22 cellular contexts compared by ENCODE assay signal in the genomic region with DNA sequence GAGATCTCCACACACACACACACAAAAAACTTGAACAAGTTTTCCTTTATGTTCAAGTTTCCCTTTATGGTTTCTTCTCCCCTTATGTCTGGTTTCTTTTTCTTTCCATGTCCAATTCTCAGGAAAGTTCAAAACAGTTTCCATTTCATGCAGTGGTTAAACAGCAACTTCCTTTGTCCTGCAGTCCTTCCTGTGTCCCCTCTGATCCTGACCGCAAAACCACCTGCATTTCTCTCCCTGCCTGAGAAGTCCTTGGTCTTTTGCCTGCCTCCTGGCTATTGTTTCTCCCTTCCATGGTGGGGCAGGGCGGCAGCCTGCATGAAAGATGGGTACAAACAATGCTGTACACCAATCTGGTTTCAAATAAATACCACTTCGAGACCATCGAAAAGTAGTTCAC.
"Had no signal": no experiment of that assay in that cellular context is flagged by ENCODE, and none has a peak within 500 bp of the region (broad histone marks: within the 10 kb centered on the region; RNA-seq: fewer than 3 reads in every experiment).

No MANE protein-coding gene starts in this region.

- ATAC-seq: left ventricle myocardium superior, natural killer cell had no signal

- H3K27ac Mint-ChIP-seq: activated B cell treated with CpG ODN at 0.5 μM for 24 hours; activated naive CD8-positive, alpha-beta T cell treated with anti-CD3 and anti-CD28 coated beads, Interleukin-2, amount 10 ng/mL, durations not matched to agents 7 days and 5 days; activated T-helper 1 cell treated with anti-CD3 and anti-CD28 coated beads, Interleukin-12 subunit alpha, Interleukin-12 subunit beta, Interleukin-2, Interleukin-4 antibody, amounts not matched to agents 30 ng/mL and 10 ng/mL and 1 ng/mL, durations not matched to agents 14 hours and 24 hours and 36 hours; memory B cell; progenitor cell of endocrine pancreas had no signal

- H3K4me3 ChIP-seq: right atrium auricular region, skin epidermis, tibial nerve, uterus had no signal

- H3K27ac ChIP-seq: brain microvascular endothelial cell, right atrium auricular region, skin epidermis, tibial nerve, uterus had no signal

- H3K36me3 Mint-ChIP-seq: memory B cell, natural killer cell had no signal

- DNase-seq: activated B cell treated with CpG ODN at 0.5 μM for 24 hours; activated CD4-positive, alpha-beta T cell treated with anti-CD3 and anti-CD28 coated beads for 48 hours; activated CD8-positive, alpha-beta memory T cell treated with anti-CD3 and anti-CD28 coated beads, Interleukin-2, amount 50 U/mL, for 48 hours; activated naive CD8-positive, alpha-beta T cell treated with anti-CD3 and anti-CD28 coated beads, Interleukin-2, amount 10 ng/mL, durations not matched to agents 7 days and 5 days; anterior cingulate cortex; brain microvascular endothelial cell; effector CD8-positive, alpha-beta T cell; foreskin melanocyte; kidney glomerular epithelial cell; left ventricle myocardium superior; natural killer cell; occipital lobe; stimulated activated CD4-positive, alpha-beta T cell treated with anti-CD3 and anti-CD28 coated beads, Interleukin-15, amount 100 ng/mL, for 24 hours; stimulated activated CD4-positive, alpha-beta T cell treated with anti-CD3 and anti-CD28 coated beads, Interleukin-4, amount 100 ng/mL, for 1 hour; stimulated activated naive CD4-positive, alpha-beta T cell; uterus had no signal

- H3K27me3 Mint-ChIP-seq: activated B cell treated with CpG ODN at 0.5 μM for 24 hours, progenitor cell of endocrine pancreas had no signal

- H3K9me3 Mint-ChIP-seq: activated B cell treated with CpG ODN at 0.5 μM for 24 hours; activated T-helper 1 cell treated with anti-CD3 and anti-CD28 coated beads, Interleukin-12 subunit alpha, Interleukin-12 subunit beta, Interleukin-2, Interleukin-4 antibody, amounts not matched to agents 30 ng/mL and 10 ng/mL and 1 ng/mL, durations not matched to agents 14 hours and 24 hours and 36 hours; natural killer cell had no signal

- H3K4me3 Mint-ChIP-seq: activated B cell treated with CpG ODN at 0.5 μM for 24 hours; activated naive CD8-positive, alpha-beta T cell treated with anti-CD3 and anti-CD28 coated beads, Interleukin-2, amount 10 ng/mL, durations not matched to agents 7 days and 5 days; activated T-helper 1 cell treated with anti-CD3 and anti-CD28 coated beads, Interleukin-12 subunit alpha, Interleukin-12 subunit beta, Interleukin-2, Interleukin-4 antibody, amounts not matched to agents 30 ng/mL and 10 ng/mL and 1 ng/mL, durations not matched to agents 14 hours and 24 hours and 36 hours; memory B cell; natural killer cell had no signal

- H3K27me3 ChIP-seq: brain microvascular endothelial cell, right atrium auricular region, tibial nerve, uterus had no signal
